In genomic region chr4:169266081-169266480, GRCh38 we compare ENCODE assay signal across 2 cellular contexts.
TF ChIP-seq lines count a peak whose summit lies in the region.

No MANE protein-coding gene starts in this region.

TF ChIP-seq in SK-N-SH, 30 proteins besides CTCF, POLR2A, EP300 and RAD21 (continued from another document):
- TF ChIP-seq, protein P1, sequence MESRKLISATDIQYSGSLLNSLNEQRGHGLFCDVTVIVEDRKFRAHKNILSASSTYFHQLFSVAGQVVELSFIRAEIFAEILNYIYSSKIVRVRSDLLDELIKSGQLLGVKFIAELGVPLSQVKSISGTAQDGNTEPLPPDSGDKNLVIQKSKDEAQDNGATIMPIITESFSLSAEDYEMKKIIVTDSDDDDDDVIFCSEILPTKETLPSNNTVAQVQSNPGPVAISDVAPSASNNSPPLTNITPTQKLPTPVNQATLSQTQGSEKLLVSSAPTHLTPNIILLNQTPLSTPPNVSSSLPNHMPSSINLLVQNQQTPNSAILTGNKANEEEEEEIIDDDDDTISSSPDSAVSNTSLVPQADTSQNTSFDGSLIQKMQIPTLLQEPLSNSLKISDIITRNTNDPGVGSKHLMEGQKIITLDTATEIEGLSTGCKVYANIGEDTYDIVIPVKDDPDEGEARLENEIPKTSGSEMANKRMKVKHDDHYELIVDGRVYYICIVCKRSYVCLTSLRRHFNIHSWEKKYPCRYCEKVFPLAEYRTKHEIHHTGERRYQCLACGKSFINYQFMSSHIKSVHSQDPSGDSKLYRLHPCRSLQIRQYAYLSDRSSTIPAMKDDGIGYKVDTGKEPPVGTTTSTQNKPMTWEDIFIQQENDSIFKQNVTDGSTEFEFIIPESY (IDR thresholded peaks at IDR 0.05; ENCODE audit: borderline replicate concordance, low read depth): no peak
- TF ChIP-seq FOXJ3 (CRISPR knock-in tag; IDR thresholded peaks at IDR 0.05) (no peak), TCF12 (IDR thresholded peaks at IDR 0.05) (no peak), REST (IDR thresholded peaks at IDR 0.05; ENCODE audit: low read depth, low read length) (no peak), FOXM1 (IDR thresholded peaks at IDR 0.05; ENCODE audit: low read depth) (no peak)

TF ChIP-seq in SK-N-SH treated with all-trans-retinoic acid at 6 μM for 48 hours, 23 proteins besides CTCF, POLR2A, EP300 and RAD21 (continued from another document):
- TF ChIP-seq, protein P2, sequence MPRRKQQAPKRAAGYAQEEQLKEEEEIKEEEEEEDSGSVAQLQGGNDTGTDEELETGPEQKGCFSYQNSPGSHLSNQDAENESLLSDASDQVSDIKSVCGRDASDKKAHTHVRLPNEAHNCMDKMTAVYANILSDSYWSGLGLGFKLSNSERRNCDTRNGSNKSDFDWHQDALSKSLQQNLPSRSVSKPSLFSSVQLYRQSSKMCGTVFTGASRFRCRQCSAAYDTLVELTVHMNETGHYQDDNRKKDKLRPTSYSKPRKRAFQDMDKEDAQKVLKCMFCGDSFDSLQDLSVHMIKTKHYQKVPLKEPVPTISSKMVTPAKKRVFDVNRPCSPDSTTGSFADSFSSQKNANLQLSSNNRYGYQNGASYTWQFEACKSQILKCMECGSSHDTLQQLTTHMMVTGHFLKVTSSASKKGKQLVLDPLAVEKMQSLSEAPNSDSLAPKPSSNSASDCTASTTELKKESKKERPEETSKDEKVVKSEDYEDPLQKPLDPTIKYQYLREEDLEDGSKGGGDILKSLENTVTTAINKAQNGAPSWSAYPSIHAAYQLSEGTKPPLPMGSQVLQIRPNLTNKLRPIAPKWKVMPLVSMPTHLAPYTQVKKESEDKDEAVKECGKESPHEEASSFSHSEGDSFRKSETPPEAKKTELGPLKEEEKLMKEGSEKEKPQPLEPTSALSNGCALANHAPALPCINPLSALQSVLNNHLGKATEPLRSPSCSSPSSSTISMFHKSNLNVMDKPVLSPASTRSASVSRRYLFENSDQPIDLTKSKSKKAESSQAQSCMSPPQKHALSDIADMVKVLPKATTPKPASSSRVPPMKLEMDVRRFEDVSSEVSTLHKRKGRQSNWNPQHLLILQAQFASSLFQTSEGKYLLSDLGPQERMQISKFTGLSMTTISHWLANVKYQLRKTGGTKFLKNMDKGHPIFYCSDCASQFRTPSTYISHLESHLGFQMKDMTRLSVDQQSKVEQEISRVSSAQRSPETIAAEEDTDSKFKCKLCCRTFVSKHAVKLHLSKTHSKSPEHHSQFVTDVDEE (CRISPR knock-in tag; IDR thresholded peaks at IDR 0.05): no peak
- TF ChIP-seq SNAI2 (CRISPR knock-in tag; IDR thresholded peaks at IDR 0.05) (no peak), CREB5 (CRISPR knock-in tag; IDR thresholded peaks at IDR 0.05; ENCODE audit: low read depth) (no peak), ISL1 (CRISPR knock-in tag; IDR thresholded peaks at IDR 0.05) (no peak), GLIS3 (CRISPR knock-in tag; IDR thresholded peaks at IDR 0.05) (no peak), ZNF8 (CRISPR knock-in tag; IDR thresholded peaks at IDR 0.05) (no peak), OSR1 (CRISPR knock-in tag; IDR thresholded peaks at IDR 0.05) (no peak), ARNTL (CRISPR knock-in tag; IDR thresholded peaks at IDR 0.05; ENCODE audit: borderline replicate concordance, low read depth) (no peak)
- TF ChIP-seq, protein P3, sequence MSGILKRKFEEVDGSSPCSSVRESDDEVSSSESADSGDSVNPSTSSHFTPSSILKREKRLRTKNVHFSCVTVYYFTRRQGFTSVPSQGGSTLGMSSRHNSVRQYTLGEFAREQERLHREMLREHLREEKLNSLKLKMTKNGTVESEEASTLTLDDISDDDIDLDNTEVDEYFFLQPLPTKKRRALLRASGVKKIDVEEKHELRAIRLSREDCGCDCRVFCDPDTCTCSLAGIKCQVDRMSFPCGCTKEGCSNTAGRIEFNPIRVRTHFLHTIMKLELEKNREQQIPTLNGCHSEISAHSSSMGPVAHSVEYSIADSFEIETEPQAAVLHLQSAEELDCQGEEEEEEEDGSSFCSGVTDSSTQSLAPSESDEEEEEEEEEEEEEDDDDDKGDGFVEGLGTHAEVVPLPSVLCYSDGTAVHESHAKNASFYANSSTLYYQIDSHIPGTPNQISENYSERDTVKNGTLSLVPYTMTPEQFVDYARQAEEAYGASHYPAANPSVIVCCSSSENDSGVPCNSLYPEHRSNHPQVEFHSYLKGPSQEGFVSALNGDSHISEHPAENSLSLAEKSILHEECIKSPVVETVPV (CRISPR knock-in tag; IDR thresholded peaks at IDR 0.05): no peak
